8 cellular contexts compared by ENCODE assay signal in genomic region chr14:69648480-69649414, GRCh38. TPM values are rescaled to one million over a fixed set of nuclear protein-coding genes. Genes with fewer than 3 reads are reported as not detected.
DNase-seq lines count a peak whose midpoint lies in the region; ATAC-seq, FAIRE-seq and TF ChIP-seq lines count a peak whose summit lies in the region.

No MANE protein-coding gene starts in this region.

- no peak overlapping the region for H2BK5ac ChIP-seq in H9 (ENCODE audit: insufficient read length, low read length)

- no peak for DNase-seq in GM12891 (ENCODE audit: insufficient read length, low spot score)
- peak in 1 of 2 experiments; percentile 56 for DNase-seq in SJSA1 (ENCODE audit: low read depth in 1 of 2, low spot score in 2 of 2)
- DNase-seq in heart right ventricle: no peak
- DNase-seq in stimulated activated naive B cell treated with anti-CD40 and anti-IgM and Interleukin-4, amounts not matched to agents 10 μg/mL and 1 μg/mL and 100 μg/mL, for 72 hours: no peak
- DNase-seq in islet precursor cell: no peak
- no peak for DNase-seq in activated CD4-positive, CD25-positive, alpha-beta regulatory T cell treated with anti-CD3 and anti-CD28 coated beads, Interleukin-2, amount 50 U/mL, for 72 hours
- DNase-seq in H9: no peak

- H2BK20ac ChIP-seq in H9 (ENCODE audit: low read depth, low read length, poor library complexity, severe bottlenecking): no peak overlapping the region

- H3K56ac ChIP-seq in H9 (ENCODE audit: insufficient read length, low read depth, low read length): no peak overlapping the region

- H4K8ac ChIP-seq in H9 (replicated peaks; ENCODE audit: insufficient read length, low read depth, low read length): no peak overlapping the region

- H3K36me3 ChIP-seq in SJSA1 (no peaks in the 10 kb centered on the region), heart right ventricle (peaks cover 0 to 4% (median 0%) of the 10 kb centered on the region in 9 donors)

- H2BK12ac ChIP-seq in H9 (ENCODE audit: insufficient read length, low read depth, low read length): no peak overlapping the region

- ATAC-seq in HG02852 (IDR thresholded peaks at IDR 0.05; ENCODE audit: unreplicated experiment) (peak; percentile 56), heart right ventricle (peak in 7 of 8 donors; percentile 33 to 60 (median 51))
- ATAC-seq in stimulated activated naive B cell treated with anti-CD40 and anti-IgM and Interleukin-4, amounts not matched to agents 10 μg/mL and 1 μg/mL and 100 μg/mL, for 72 hours (replicated peaks): no peak

- H2BK120ac ChIP-seq in H9 (ENCODE audit: low read depth, low read length, poor library complexity, severe bottlenecking): no peak overlapping the region

- no peak overlapping the region for H3K9ac ChIP-seq in H9 (ENCODE audit: extremely low read depth, insufficient read length, low read length)

- no peak overlapping the region for H3K23ac ChIP-seq in H9 (ENCODE audit: insufficient read length, low read depth, low read length)

- H3K27ac Mint-ChIP-seq in stimulated activated naive B cell treated with anti-CD40 and anti-IgM and Interleukin-4, amounts not matched to agents 10 μg/mL and 1 μg/mL and 100 μg/mL, for 72 hours: peak overlapping the region; percentile 79
- peak overlapping the region in 1 of 3 experiments; percentile 8; a peak in 1 of 7 replicates for H3K27ac Mint-ChIP-seq in H9

- H3K27me3 ChIP-seq in SJSA1 (replicated peaks) (no peaks in the 10 kb centered on the region), heart right ventricle (no peaks in the 10 kb centered on the region), H9 (ENCODE audit: insufficient read depth, low read length) (no peaks in the 10 kb centered on the region)

- H2AK5ac ChIP-seq in H9 (ENCODE audit: insufficient read length, low read length): no peak overlapping the region

- peak overlapping the region; percentile 63 for H3K27ac ChIP-seq in SJSA1
- H3K27ac ChIP-seq in heart right ventricle: peak overlapping the region; percentile 37 to 91 (median 78)
- H3K27ac ChIP-seq in H9 (ENCODE audit: insufficient read length, low read depth, low read length): no peak overlapping the region

- H4K5ac ChIP-seq in H9 (ENCODE audit: insufficient read length, low read depth, low read length): no peak overlapping the region

- H3K79me1 ChIP-seq in H9 (ENCODE audit: insufficient read depth, low read depth, low read length, poor library complexity, severe bottlenecking): no peaks in the 10 kb centered on the region

- intact Hi-C loops in heart right ventricle (cut with DNase I): loop anchor here in 2 of 10 donors (5.0 kb wide), 1 partner anchor 36 kb away; the partner anchor contains the start of gene SUSD6 (in 2 of the 2)

- peaks cover 30 to 37% of the 10 kb centered on the region in 2 donors for H3K36me3 Mint-ChIP-seq in stimulated activated naive B cell treated with anti-CD40 and anti-IgM and Interleukin-4, amounts not matched to agents 10 μg/mL and 1 μg/mL and 100 μg/mL, for 72 hours
- no peaks in the 10 kb centered on the region for H3K36me3 Mint-ChIP-seq in H9 (ENCODE audit: insufficient read depth in 1 of 3, low read depth in 3 of 3)

- TF ChIP-seq CTCF in heart right ventricle (IDR thresholded peaks at IDR 0.05): no peak
- no peak for TF ChIP-seq CTCF in H9 (conservative IDR thresholded peaks at IDR 0.05)

- H4K20me1 ChIP-seq in H9 (ENCODE audit: control insufficient read depth, insufficient read depth, insufficient read length): no peaks in the 10 kb centered on the region

- H3K4me1 Mint-ChIP-seq in stimulated activated naive B cell treated with anti-CD40 and anti-IgM and Interleukin-4, amounts not matched to agents 10 μg/mL and 1 μg/mL and 100 μg/mL, for 72 hours: peaks cover 62 to 100% of the 10 kb centered on the region in 2 donors
- H3K4me1 Mint-ChIP-seq in H9: peaks cover 34 to 38% of the 10 kb centered on the region in 2 experiments

- FAIRE-seq in GM12891 (lab: Jason Lieb, UNC): peak; percentile 13

- no peaks in the 10 kb centered on the region for H3K27me3 Mint-ChIP-seq in stimulated activated naive B cell treated with anti-CD40 and anti-IgM and Interleukin-4, amounts not matched to agents 10 μg/mL and 1 μg/mL and 100 μg/mL, for 72 hours
- no peaks in the 10 kb centered on the region for H3K27me3 Mint-ChIP-seq in H9 (ENCODE audit: low read depth)

- no peaks in the 10 kb centered on the region for H3K23me2 ChIP-seq in H9 (ENCODE audit: insufficient read length, low read depth, low read length, poor library complexity, severe bottlenecking)

- no peak overlapping the region for H3K18ac ChIP-seq in H9 (ENCODE audit: insufficient read length, low read depth, low read length)

- no peak overlapping the region for H3K4ac ChIP-seq in H9 (ENCODE audit: low read depth, low read length)

- TF ChIP-seq POLR2A in GM12891 (IDR thresholded peaks at IDR 0.05; ENCODE audit: low read depth, low read length): no peak

- peak overlapping the region; percentile 44 to 46 for H3K4me3 Mint-ChIP-seq in stimulated activated naive B cell treated with anti-CD40 and anti-IgM and Interleukin-4, amounts not matched to agents 10 μg/mL and 1 μg/mL and 100 μg/mL, for 72 hours
- no peak overlapping the region for H3K4me3 Mint-ChIP-seq in H9

- H3K9me3 ChIP-seq in SJSA1 (replicated peaks) (no peaks in the 10 kb centered on the region), heart right ventricle (no peaks in the 10 kb centered on the region), H9 (ENCODE audit: control insufficient read depth, low read depth, low read length) (no peaks in the 10 kb centered on the region)

- H3T11ph ChIP-seq in H9 (ENCODE audit: low read length): no peak overlapping the region

- no peak overlapping the region for H2BK15ac ChIP-seq in H9 (ENCODE audit: low read depth, low read length)

- H3K9me3 Mint-ChIP-seq in stimulated activated naive B cell treated with anti-CD40 and anti-IgM and Interleukin-4, amounts not matched to agents 10 μg/mL and 1 μg/mL and 100 μg/mL, for 72 hours: peaks cover 0 to 14% of the 10 kb centered on the region in 2 donors
- H3K9me3 Mint-ChIP-seq in H9: no peaks in the 10 kb centered on the region

- H2AFZ ChIP-seq in H9 (ENCODE audit: low read length): no peak overlapping the region

- H3K79me2 ChIP-seq in H9 (ENCODE audit: insufficient read depth, low read length): no peaks in the 10 kb centered on the region

- no peak overlapping the region for H3K4me3 ChIP-seq in SJSA1
- peak overlapping the region in 5 of 10 donors; percentile 0 to 26 (median 10) for H3K4me3 ChIP-seq in heart right ventricle

- H3K14ac ChIP-seq in H9 (ENCODE audit: insufficient read depth, low read length): no peak overlapping the region

- H3K4me1 ChIP-seq in SJSA1 (replicated peaks) (peaks cover 36% of the 10 kb centered on the region), heart right ventricle (peaks cover 37 to 100% (median 84%) of the 10 kb centered on the region in 9 donors), H9 (ENCODE audit: insufficient read depth, low read length) (no peaks in the 10 kb centered on the region; the same call in 1 of the 2 replicates)

- no peak overlapping the region for H4K91ac ChIP-seq in H9 (ENCODE audit: insufficient read length, low read depth, low read length)

- no peak overlapping the region for H3K4me2 ChIP-seq in H9 (ENCODE audit: insufficient read depth, insufficient read length, low read length)

- 7 to 11% methylated on average over 5 of the region's 5 CpGs for WGBS in heart right ventricle, 2 donors
- WGBS in H9 (ENCODE audit: extremely low coverage, insufficient read length, low lambda C conversion rate): no CpG with 5 or more reads among the region's 5 CpGs

TF ChIP-seq in GM12891, 5 proteins besides CTCF, POLR2A, EP300 and RAD21:
- TF ChIP-seq SPI1 (IDR thresholded peaks at IDR 0.05; ENCODE audit: low read depth, low read length): peak; percentile 51; the same call in 1 of the 2 replicates
- no peak for TF ChIP-seq TAF1 (IDR thresholded peaks at IDR 0.05; ENCODE audit: low read depth, low read length)

RNA-seq across cellular contexts. Expression of gene SUSD6, which starts 37.4 kb away (rescaled TPM):
- polyA plus RNA-seq in GM12891 (2012; ENCODE audit: low read depth, missing spikeins): 24.1 TPM
- total RNA-seq in SJSA1 (2014; rRNA removed; shearing (Covaris generic)): 5.9 and 6.4 TPM in 2 replicates
- total RNA-seq in heart right ventricle (10 to 100 TPM; 18.0 to 46.3 (median 25.5) TPM), H9 (2021) (3.6 and 3.7 TPM in 2 replicates)
- 1 to 10 TPM; 5.9 to 8.4 TPM for polyA plus RNA-seq in heart right ventricle

Comparison
In these comparisons a context has a peak if more than half of its experiments do, and no peak if none do; other contexts are left out.
1. ATAC-seq: peak in HG02852 (single experiment) and heart right ventricle (7 of 8); none in stimulated activated naive B cell treated with anti-CD40 and anti-IgM and Interleukin-4, amounts not matched to agents 10 μg/mL and 1 μg/mL and 100 μg/mL, for 72 hours (0 of 2).
2. H3K4me3 Mint-ChIP-seq: peak in stimulated activated naive B cell treated with anti-CD40 and anti-IgM and Interleukin-4, amounts not matched to agents 10 μg/mL and 1 μg/mL and 100 μg/mL, for 72 hours (2 of 2); none in H9 (0 of 2).